ENCODE assay signal across 11 cellular contexts in genomic region chr18:79855147-79855910, GRCh38. TPM values are rescaled to one million over a fixed set of nuclear protein-coding genes. Genes with fewer than 3 reads are reported as not detected.
DNase-seq lines count a peak whose midpoint lies in the region; ATAC-seq and TF ChIP-seq lines count a peak whose summit lies in the region.
"Had no signal": no experiment of that assay in that cellular context is flagged by ENCODE, and none has a peak within 500 bp of the region (broad histone marks: within the 10 kb centered on the region; RNA-seq: fewer than 3 reads in every experiment).

No MANE protein-coding gene starts in this region.

- no peak for TF ChIP-seq CTCF in GM13977 (IDR thresholded peaks at IDR 0.05; ENCODE audit: extremely low read depth, insufficient read depth, missing control alignments)
- TF ChIP-seq CTCF in lower lobe of right lung (IDR thresholded peaks at IDR 0.05) = no peak
- TF ChIP-seq CTCF in foreskin fibroblast (IDR thresholded peaks at IDR 0.05; ENCODE audit: low read depth, low read length) = no peak

- H3K4me1 ChIP-seq in lower lobe of right lung = peaks cover 6% of the 10 kb centered on the region

- H3K27ac ChIP-seq in lower lobe of right lung = no peak overlapping the region

- in situ Hi-C loops in GM13977 (cut with MboI; ENCODE audit: low pct_unique_long_range_greater_than_20kb, low sequenced_read_pairs, unreplicated experiment) = no loop called here

- intact Hi-C loops in lower lobe of right lung (cut with DNase I) = no loop called here

- no peaks in the 10 kb centered on the region for H3K36me3 ChIP-seq in lower lobe of right lung

- H3K9me3 ChIP-seq in lower lobe of right lung = no peaks in the 10 kb centered on the region

- peaks cover 20% of the 10 kb centered on the region for H3K27me3 ChIP-seq in lower lobe of right lung (ENCODE audit: low read depth)

- peak; percentile 73 for DNase-seq in GM13977 (ENCODE audit: low spot score)
- DNase-seq in lower lobe of right lung = no peak
- DNase-seq in NCI-H69 (lab: John Stamatoyannopoulos, UW) = no peak
- DNase-seq in NCI-H187 (lab: John Stamatoyannopoulos, UW) = no peak
- DNase-seq in foreskin fibroblast = no peak
- DNase-seq: dermis blood vessel endothelial cell had no signal

- H3K4me3 ChIP-seq in lower lobe of right lung (no peak overlapping the region), foreskin fibroblast (ENCODE audit: low read depth in 1 of 2, low read length in 2 of 2) (no peak overlapping the region)

- peak; percentile 77 for ATAC-seq in GM21381 (IDR thresholded peaks at IDR 0.05; ENCODE audit: unreplicated experiment)
- peak; percentile 86 for ATAC-seq in HG03460 (IDR thresholded peaks at IDR 0.05; ENCODE audit: unreplicated experiment)
- ATAC-seq in lower lobe of right lung = peak; percentile 33 to 47
- no peak for ATAC-seq in GM19455 (IDR thresholded peaks at IDR 0.05; ENCODE audit: unreplicated experiment)

RNA-seq across cellular contexts. Expression of gene KCNG2, which starts 57.6 kb away (rescaled TPM):
- 0.50 TPM for total RNA-seq in lower lobe of right lung
- total RNA-seq: HT1080, kidney epithelial cell had no signal
